In genomic region chr12:48852734-48853168, GRCh38 we compare ENCODE assay signal across 7 cellular contexts. TPM values are rescaled to one million over a fixed set of nuclear protein-coding genes. Genes with fewer than 3 reads are reported as not detected.
DNase-seq lines count a peak whose midpoint lies in the region; ATAC-seq and TF ChIP-seq lines count a peak whose summit lies in the region.

No MANE protein-coding gene starts in this region.

- BruUV-seq in Panc1 (replicated peaks; lab: Mats Ljungman, UMichigan) = no TSS peak

- POLR2A ChIA-PET in Panc1 (lab: Charles Lee) = no interaction called here

- H3K27me3 ChIP-seq in Panc1 (ENCODE audit: control insufficient read depth, insufficient read depth, low read length) = no peaks in the 10 kb centered on the region
- H3K27me3 ChIP-seq in esophagus (ENCODE audit: control insufficient read depth in 1 of 2, insufficient read depth in 2 of 2, low read length in 2 of 2) = no peaks in the 10 kb centered on the region
- no peaks in the 10 kb centered on the region for H3K27me3 ChIP-seq in psoas muscle (ENCODE audit: insufficient read depth in 3 of 3, low read length in 2 of 3)

- in situ Hi-C loops in Panc1 (cut with HindIII; ENCODE audit: low pct_unique_long_range_greater_than_20kb, low sequenced_read_pairs) = no loop called here

- ATAC-seq in GM21723 (IDR thresholded peaks at IDR 0.05; ENCODE audit: unreplicated experiment) = peak; percentile 9
- ATAC-seq in Panc1 = peak; percentile 46
- peak in 1 of 4 donors; percentile 13 for ATAC-seq in psoas muscle
- ATAC-seq in GM19328 (IDR thresholded peaks at IDR 0.05; ENCODE audit: unreplicated experiment) = no peak

- TF ChIP-seq CTCF in Panc1 (IDR thresholded peaks at IDR 0.05) (no peak), psoas muscle (IDR thresholded peaks at IDR 0.05) (no peak)

- H3K27ac ChIP-seq in Panc1 (ENCODE audit: low read length) (peak overlapping the region; percentile 90), esophagus (ENCODE audit: low read depth in 2 of 2, low read length in 1 of 2) (peak overlapping the region; percentile 71 to 75), psoas muscle (peak overlapping the region; percentile 91)

- H3K9me3 ChIP-seq in Panc1 (ENCODE audit: control insufficient read depth, insufficient read depth, low read depth, low read length) (no peaks in the 10 kb centered on the region), esophagus (ENCODE audit: control insufficient read depth in 2 of 2, insufficient read depth in 1 of 2, low read depth in 1 of 2, low read length in 1 of 2) (no peaks in the 10 kb centered on the region), psoas muscle (no peaks in the 10 kb centered on the region)

- CTCF ChIA-PET in Panc1 (lab: Charles Lee) = interaction anchor here (0.7 to 3.1 kb wide), 12 partner anchors 12 to 223 kb away, joined by 3 to 55 read pairs (median 4); partner anchors contain the start of genes RND1 and WNT1

- WGBS in esophagus, 2 donors = 0 to 3% methylated on average over 5 of the region's 5 CpGs
- 1 to 3% (median 3%) methylated on average over 5 of the region's 5 CpGs for WGBS in psoas muscle, 3 donors

- peak; percentile 13 for DNase-seq in Panc1 (ENCODE audit: low read depth, low spot score)
- DNase-seq in psoas muscle = no peak
- no peak for DNase-seq in globus pallidus (ENCODE audit: low spot score)
- no peak for DNase-seq in NCI-H1436 treated with DMSO at 0.1 percent for 48 hours (lab: John Stamatoyannopoulos, UW)

- intact Hi-C loops in Panc1 (cut with micrococcal nuclease; ENCODE audit: unreplicated experiment) = loop anchor here (1.0 to 2.0 kb wide), 3 partner anchors 39 to 142 kb away; no protein-coding TSS in a partner anchor
- intact Hi-C loops in psoas muscle (cut with DNase I) = loop anchor here (1.0 to 5.0 kb wide), 3 partner anchors 38 to 85 kb away; no protein-coding TSS in a partner anchor

- peak overlapping the region; percentile 96 to 98 for H3K4me3 ChIP-seq in Panc1 (ENCODE audit: low read depth in 2 of 2, low read length in 2 of 2)
- H3K4me3 ChIP-seq in esophagus (ENCODE audit: low read depth in 1 of 2, low read length in 2 of 2) = peak overlapping the region; percentile 96 to 97
- H3K4me3 ChIP-seq in psoas muscle = peak overlapping the region; percentile 100

- peaks cover 7% of the 10 kb centered on the region; the same call in 1 of the 2 replicates for H3K36me3 ChIP-seq in Panc1 (ENCODE audit: control insufficient read depth, insufficient read depth, low read length)
- peaks cover 0 to 3% of the 10 kb centered on the region in 2 donors for H3K36me3 ChIP-seq in esophagus (ENCODE audit: control insufficient read depth in 2 of 2, insufficient read depth in 2 of 2, low read length in 1 of 2)
- peaks cover 0 to 21% of the 10 kb centered on the region in 2 donors for H3K36me3 ChIP-seq in psoas muscle (ENCODE audit: insufficient read depth in 1 of 2, low read depth in 1 of 2)

- peaks cover 14% of the 10 kb centered on the region for H3K4me1 ChIP-seq in Panc1 (ENCODE audit: control insufficient read depth, insufficient read depth, low read length)
- H3K4me1 ChIP-seq in esophagus (ENCODE audit: control insufficient read depth in 2 of 2, insufficient read depth in 2 of 2, low read length in 1 of 2) = no peaks in the 10 kb centered on the region
- peaks cover 19% of the 10 kb centered on the region for H3K4me1 ChIP-seq in psoas muscle

RNA-seq across cellular contexts. Expression of gene DDX23, which starts 0.8 kb away (rescaled TPM):
- 130 TPM for total RNA-seq in Panc1 (2021; ENCODE audit: unreplicated experiment)
- 119 TPM for polyA plus RNA-seq in Panc1 (2012; ENCODE audit: insufficient read length)
- polyA plus RNA-seq in esophagus = 10 to 100 TPM; 26.2 to 37.5 TPM
- 10 to 100 TPM; 38.5 to 71.6 (median 58.5) TPM for total RNA-seq in psoas muscle
- polyA plus RNA-seq in psoas muscle = 10 to 100 TPM; 39.4 to 92.8 (median 64.5) TPM

RNA-seq across cellular contexts. Expression of gene RND1, which starts 12.9 kb away (rescaled TPM):
- 0.44 TPM for total RNA-seq in Panc1 (2021; ENCODE audit: unreplicated experiment)
- 0.68 TPM for polyA plus RNA-seq in Panc1 (2012; ENCODE audit: insufficient read length)
- 1 to 10 TPM; 2.6 to 3.9 TPM for polyA plus RNA-seq in esophagus
- total RNA-seq in psoas muscle = under 1 TPM in 3 of 4 donors, not detected in 1; 0.15 to 0.64 (median 0.19) TPM
- 1 to 10 TPM in 1 of 3 donors, under 1 TPM in 1, not detected in 1; 0.18 to 1.2 TPM for polyA plus RNA-seq in psoas muscle

RNA-seq across cellular contexts. Expression of gene CACNB3, which starts 34.5 kb away (rescaled TPM):
- total RNA-seq in Panc1 (2021; ENCODE audit: unreplicated experiment) = 40.5 TPM
- polyA plus RNA-seq in Panc1 (2012; ENCODE audit: insufficient read length) = 58.5 TPM
- 10 to 100 TPM; 21.5 to 24.3 TPM for polyA plus RNA-seq in esophagus
- total RNA-seq in psoas muscle = 1 to 10 TPM; 2.0 to 3.5 (median 2.5) TPM
- polyA plus RNA-seq in psoas muscle = 1 to 10 TPM in 2 of 3 donors, under 1 TPM in 1; 0.92 to 1.7 (median 1.6) TPM
